32 cellular contexts compared by ENCODE assay signal in genomic region chr4:99082192-99082591, GRCh38.
"Had no signal": no experiment of that assay in that cellular context is flagged by ENCODE, and none has a peak within 500 bp of the region (broad histone marks: within the 10 kb centered on the region; RNA-seq: fewer than 3 reads in every experiment).

No MANE protein-coding gene starts in this region.

- H3K9me3 ChIP-seq: adrenal gland, body of pancreas had no signal

- H3K9me3 Mint-ChIP-seq: activated CD4-positive, alpha-beta memory T cell treated with anti-CD3 and anti-CD28 coated beads for 36 hours; activated CD4-positive, alpha-beta T cell treated with anti-CD3 and anti-CD28 coated beads, Interleukin-2, amount 10 ng/mL, durations not matched to agents 24 days and 14 days; activated naive CD4-positive, alpha-beta T cell treated with anti-CD3 and anti-CD28 coated beads for 36 hours; activated naive CD4-positive, alpha-beta T cell treated with anti-CD3 and anti-CD28 coated beads, Interleukin-2, amount 50 U/mL, for 24 hours; activated naive CD8-positive, alpha-beta T cell treated with anti-CD3 and anti-CD28 coated beads for 36 hours; activated naive CD8-positive, alpha-beta T cell treated with anti-CD3 and anti-CD28 coated beads, Interleukin-2, amount 50 U/mL, for 24 hours; activated T-helper 1 cell treated with anti-CD3 and anti-CD28 coated beads, Interleukin-12 subunit alpha, Interleukin-12 subunit beta, Interleukin-2, Interleukin-4 antibody, amounts not matched to agents 30 ng/mL and 10 ng/mL and 1 ng/mL, durations not matched to agents 14 hours and 24 hours and 36 hours; activated T-helper 2 cell treated with anti-CD3 and anti-CD28 coated beads, Interferon-gamma antibody, Interleukin-2, Interleukin-4, amounts not matched to agents 10 μg/mL and 5 μg/mL and 100 μg/mL, durations not matched to agents 14 hours and 24 hours and 36 hours; effector memory CD8-positive, alpha-beta T cell; T-helper 2 cell treated with Interferon-gamma antibody and Interleukin-4, amounts not matched to agents 5 μg/mL and 100 μg/mL, for 36 hours had no signal

- DNase-seq: activated CD4-positive, alpha-beta memory T cell treated with anti-CD3 and anti-CD28 coated beads for 36 hours; activated CD4-positive, alpha-beta T cell treated with anti-CD3 and anti-CD28 coated beads for 36 hours; activated CD4-positive, alpha-beta T cell treated with anti-CD3 and anti-CD28 coated beads, Interleukin-2, amount 10 ng/mL, durations not matched to agents 24 days and 14 days; activated CD4-positive, CD25-positive, alpha-beta regulatory T cell; activated CD4-positive, CD25-positive, alpha-beta regulatory T cell treated with anti-CD3 and anti-CD28 coated beads, Interleukin-2, amount 50 U/mL, for 72 hours; activated CD8-positive, alpha-beta memory T cell treated with anti-CD3 and anti-CD28 coated beads, Interleukin-2, amount 10 ng/mL, durations not matched to agents 7 days and 5 days; activated CD8-positive, alpha-beta memory T cell treated with anti-CD3 and anti-CD28 coated beads, Interleukin-2, amount 50 U/mL, for 4 hours; activated CD8-positive, alpha-beta T cell treated with anti-CD3 and anti-CD28 coated beads, Interleukin-2, amount 10 ng/mL, durations not matched to agents 7 days and 5 days; activated effector memory CD4-positive, alpha-beta T cell treated with anti-CD3 and anti-CD28 coated beads, Interleukin-2, amount 50 U/mL, for 16 hours; activated naive CD4-positive, alpha-beta T cell treated with anti-CD3 and anti-CD28 coated beads for 36 hours; activated naive CD8-positive, alpha-beta T cell treated with anti-CD3 and anti-CD28 coated beads for 36 hours; activated naive CD8-positive, alpha-beta T cell treated with anti-CD3 and anti-CD28 coated beads, Interleukin-2, amount 50 U/mL, for 24 hours; activated T-cell treated with anti-CD3 and anti-CD28 coated beads, Interleukin-2, amount 50 U/mL, for 1 hour; activated T-cell treated with anti-CD3 and anti-CD28 coated beads, Interleukin-2, amount 50 U/mL, for 48 hours; adrenal gland; amygdala; aorta; body of pancreas; caudate nucleus; cortex of kidney; dermis blood vessel endothelial cell; effector CD4-positive, alpha-beta T cell; effector memory CD8-positive, alpha-beta T cell; foreskin fibroblast; T-helper 1 cell; T-helper 17 cell; T1000 had no signal

- H3K27ac ChIP-seq: adrenal gland, body of pancreas, epithelial cell of prostate had no signal

- H3K27ac Mint-ChIP-seq: activated CD4-positive, alpha-beta memory T cell treated with anti-CD3 and anti-CD28 coated beads for 36 hours; activated CD4-positive, alpha-beta T cell treated with anti-CD3 and anti-CD28 coated beads for 36 hours; activated CD4-positive, alpha-beta T cell treated with anti-CD3 and anti-CD28 coated beads, Interleukin-2, amount 10 ng/mL, durations not matched to agents 24 days and 14 days; activated CD8-positive, alpha-beta memory T cell treated with anti-CD3 and anti-CD28 coated beads, Interleukin-2, amount 10 ng/mL, durations not matched to agents 7 days and 5 days; activated CD8-positive, alpha-beta T cell treated with anti-CD3 and anti-CD28 coated beads, Interleukin-2, amount 10 ng/mL, durations not matched to agents 7 days and 5 days; activated naive CD4-positive, alpha-beta T cell treated with anti-CD3 and anti-CD28 coated beads for 36 hours; activated naive CD4-positive, alpha-beta T cell treated with anti-CD3 and anti-CD28 coated beads, Interleukin-2, amount 50 U/mL, for 24 hours; activated naive CD8-positive, alpha-beta T cell treated with anti-CD3 and anti-CD28 coated beads for 36 hours; activated naive CD8-positive, alpha-beta T cell treated with anti-CD3 and anti-CD28 coated beads, Interleukin-2, amount 50 U/mL, for 24 hours; activated T-helper 1 cell treated with anti-CD3 and anti-CD28 coated beads, Interleukin-12 subunit alpha, Interleukin-12 subunit beta, Interleukin-2, Interleukin-4 antibody, amounts not matched to agents 30 ng/mL and 10 ng/mL and 1 ng/mL, durations not matched to agents 14 hours and 24 hours and 36 hours; activated T-helper 2 cell treated with anti-CD3 and anti-CD28 coated beads, Interferon-gamma antibody, Interleukin-2, Interleukin-4, amounts not matched to agents 10 μg/mL and 5 μg/mL and 100 μg/mL, durations not matched to agents 14 hours and 24 hours and 36 hours; effector memory CD8-positive, alpha-beta T cell; T-helper 17 cell had no signal

- H3K4me3 ChIP-seq: adrenal gland, body of pancreas had no signal

- H3K27me3 ChIP-seq: adrenal gland, body of pancreas had no signal

- H3K27me3 Mint-ChIP-seq: activated CD4-positive, alpha-beta memory T cell treated with anti-CD3 and anti-CD28 coated beads for 36 hours; activated CD4-positive, alpha-beta T cell treated with anti-CD3 and anti-CD28 coated beads for 36 hours; activated CD4-positive, alpha-beta T cell treated with anti-CD3 and anti-CD28 coated beads, Interleukin-2, amount 10 ng/mL, durations not matched to agents 24 days and 14 days; activated CD8-positive, alpha-beta memory T cell treated with anti-CD3 and anti-CD28 coated beads, Interleukin-2, amount 10 ng/mL, durations not matched to agents 7 days and 5 days; activated naive CD4-positive, alpha-beta T cell treated with anti-CD3 and anti-CD28 coated beads, Interleukin-2, amount 50 U/mL, for 24 hours; activated naive CD8-positive, alpha-beta T cell treated with anti-CD3 and anti-CD28 coated beads for 36 hours; activated naive CD8-positive, alpha-beta T cell treated with anti-CD3 and anti-CD28 coated beads, Interleukin-2, amount 50 U/mL, for 24 hours; effector memory CD8-positive, alpha-beta T cell; T-helper 17 cell had no signal

- H3K4me3 Mint-ChIP-seq: activated CD4-positive, alpha-beta memory T cell treated with anti-CD3 and anti-CD28 coated beads for 36 hours; activated CD4-positive, alpha-beta T cell treated with anti-CD3 and anti-CD28 coated beads for 36 hours; activated CD4-positive, alpha-beta T cell treated with anti-CD3 and anti-CD28 coated beads, Interleukin-2, amount 10 ng/mL, durations not matched to agents 24 days and 14 days; activated CD8-positive, alpha-beta memory T cell treated with anti-CD3 and anti-CD28 coated beads, Interleukin-2, amount 10 ng/mL, durations not matched to agents 7 days and 5 days; activated CD8-positive, alpha-beta T cell treated with anti-CD3 and anti-CD28 coated beads, Interleukin-2, amount 10 ng/mL, durations not matched to agents 7 days and 5 days; activated naive CD4-positive, alpha-beta T cell treated with anti-CD3 and anti-CD28 coated beads for 36 hours; activated naive CD4-positive, alpha-beta T cell treated with anti-CD3 and anti-CD28 coated beads, Interleukin-2, amount 50 U/mL, for 24 hours; activated naive CD8-positive, alpha-beta T cell treated with anti-CD3 and anti-CD28 coated beads for 36 hours; activated naive CD8-positive, alpha-beta T cell treated with anti-CD3 and anti-CD28 coated beads, Interleukin-2, amount 50 U/mL, for 24 hours; activated T-helper 1 cell treated with anti-CD3 and anti-CD28 coated beads, Interleukin-12 subunit alpha, Interleukin-12 subunit beta, Interleukin-2, Interleukin-4 antibody, amounts not matched to agents 30 ng/mL and 10 ng/mL and 1 ng/mL, durations not matched to agents 14 hours and 24 hours and 36 hours; effector memory CD8-positive, alpha-beta T cell; T-helper 17 cell; T-helper 2 cell treated with Interferon-gamma antibody and Interleukin-4, amounts not matched to agents 5 μg/mL and 100 μg/mL, for 36 hours had no signal

- ATAC-seq: activated CD4-positive, alpha-beta T cell treated with anti-CD3 and anti-CD28 coated beads for 36 hours; activated CD8-positive, alpha-beta memory T cell treated with anti-CD3 and anti-CD28 coated beads, Interleukin-2, amount 10 ng/mL, durations not matched to agents 7 days and 5 days; activated CD8-positive, alpha-beta T cell treated with anti-CD3 and anti-CD28 coated beads, Interleukin-2, amount 10 ng/mL, durations not matched to agents 7 days and 5 days; activated naive CD8-positive, alpha-beta T cell treated with anti-CD3 and anti-CD28 coated beads, Interleukin-2, amount 50 U/mL, for 24 hours; body of pancreas; effector memory CD8-positive, alpha-beta T cell; T-helper 17 cell had no signal
